In the genomic region with DNA sequence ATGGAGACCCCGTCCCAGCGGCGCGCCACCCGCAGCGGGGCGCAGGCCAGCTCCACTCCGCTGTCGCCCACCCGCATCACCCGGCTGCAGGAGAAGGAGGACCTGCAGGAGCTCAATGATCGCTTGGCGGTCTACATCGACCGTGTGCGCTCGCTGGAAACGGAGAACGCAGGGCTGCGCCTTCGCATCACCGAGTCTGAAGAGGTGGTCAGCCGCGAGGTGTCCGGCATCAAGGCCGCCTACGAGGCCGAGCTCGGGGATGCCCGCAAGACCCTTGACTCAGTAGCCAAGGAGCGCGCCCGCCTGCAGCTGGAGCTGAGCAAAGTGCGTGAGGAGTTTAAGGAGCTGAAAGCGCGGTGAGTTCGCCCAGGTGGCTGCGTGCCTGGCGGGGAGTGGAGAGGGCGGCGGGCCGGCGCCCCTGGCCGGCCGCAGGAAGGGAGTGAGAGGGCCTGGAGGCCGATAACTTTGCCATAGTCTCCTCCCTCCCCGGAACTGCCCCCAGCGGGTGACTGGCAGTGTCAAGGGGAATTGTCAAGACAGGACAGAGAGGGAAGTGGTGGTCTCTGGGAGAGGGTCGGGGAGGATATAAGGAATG, we compare ENCODE assay signal across 8 cellular contexts. TPM values are rescaled to one million over a fixed set of nuclear protein-coding genes. Genes with fewer than 3 reads are reported as not detected.
A peak's percentile ranks its signal among the peaks of the same experiment; 100 is the strongest.
DNase-seq lines count a peak whose midpoint lies in the region; ATAC-seq and TF ChIP-seq lines count a peak whose summit lies in the region.

No MANE protein-coding gene starts in this region.

- POLR2A ChIA-PET in activated naive CD8-positive, alpha-beta T cell treated with anti-CD3 and anti-CD28 coated beads, Interleukin-2, amount 10 ng/mL, durations not matched to agents 7 days and 5 days (lab: Charles Lee): interaction anchor here (1.0 to 2.5 kb wide), 4 partner anchors 12 to 79 kb away, joined by 3 to 9 read pairs (median 6); a partner anchor contains a TSS

- DNase-seq in activated CD4-positive, alpha-beta T cell treated with anti-CD3 and anti-CD28 coated beads, Interleukin-2, amount 10 ng/mL, durations not matched to agents 24 days and 14 days: peak; percentile 79
- DNase-seq in activated CD4-positive, alpha-beta T cell treated with anti-CD3 and anti-CD28 coated beads for 1 hour: no peak
- no peak for DNase-seq in activated naive CD8-positive, alpha-beta T cell treated with anti-CD3 and anti-CD28 coated beads, Interleukin-2, amount 10 ng/mL, durations not matched to agents 7 days and 5 days
- DNase-seq in hepatocyte (ENCODE audit: low spot score) (peak; percentile 18), skeletal muscle cell (ENCODE audit: low read depth) (no peak), NCI-H510A (lab: John Stamatoyannopoulos, UW) (no peak)

- H3K9me2 ChIP-seq in hepatocyte (replicated peaks; ENCODE audit: insufficient read depth): no peaks in the 10 kb centered on the region

- peak overlapping the region; percentile 83 for H3K4me2 ChIP-seq in hepatocyte

- H3K4me3 ChIP-seq in hepatocyte (peak overlapping the region; percentile 91), skeletal muscle cell (ENCODE audit: low read depth, low read length) (peak overlapping the region; percentile 100)

- intact Hi-C loops in activated CD4-positive, alpha-beta T cell treated with anti-CD3 and anti-CD28 coated beads, Interleukin-2, amount 10 ng/mL, durations not matched to agents 24 days and 14 days (cut with micrococcal nuclease): loop anchor here (1.0 to 5.0 kb wide), 4 partner anchors 9 to 387 kb away; a partner anchor contains a TSS

- H4K20me1 ChIP-seq in hepatocyte (ENCODE audit: insufficient read depth, poor library complexity, severe bottlenecking): peaks cover 46% of the 10 kb centered on the region

- H3K4me1 Mint-ChIP-seq in activated CD4-positive, alpha-beta T cell treated with anti-CD3 and anti-CD28 coated beads, Interleukin-2, amount 10 ng/mL, durations not matched to agents 24 days and 14 days: peaks cover 30% of the 10 kb centered on the region
- H3K4me1 Mint-ChIP-seq in activated naive CD8-positive, alpha-beta T cell treated with anti-CD3 and anti-CD28 coated beads, Interleukin-2, amount 10 ng/mL, durations not matched to agents 7 days and 5 days: peaks cover 13% of the 10 kb centered on the region

- TF ChIP-seq CTCF in hepatocyte (IDR thresholded peaks at IDR 0.05; ENCODE audit: poor library complexity): no peak

- peaks cover 10% of the 10 kb centered on the region for H3K36me3 Mint-ChIP-seq in activated CD4-positive, alpha-beta T cell treated with anti-CD3 and anti-CD28 coated beads, Interleukin-2, amount 10 ng/mL, durations not matched to agents 24 days and 14 days (ENCODE audit: low read depth)
- no peaks in the 10 kb centered on the region for H3K36me3 Mint-ChIP-seq in activated naive CD8-positive, alpha-beta T cell treated with anti-CD3 and anti-CD28 coated beads, Interleukin-2, amount 10 ng/mL, durations not matched to agents 7 days and 5 days

- peak overlapping the region; percentile 65 for H3K27ac Mint-ChIP-seq in activated CD4-positive, alpha-beta T cell treated with anti-CD3 and anti-CD28 coated beads, Interleukin-2, amount 10 ng/mL, durations not matched to agents 24 days and 14 days
- H3K27ac Mint-ChIP-seq in activated naive CD8-positive, alpha-beta T cell treated with anti-CD3 and anti-CD28 coated beads, Interleukin-2, amount 10 ng/mL, durations not matched to agents 7 days and 5 days: no peak overlapping the region

- peaks cover 57% of the 10 kb centered on the region for H3K4me1 ChIP-seq in hepatocyte (ENCODE audit: insufficient read depth)

- peak overlapping the region; percentile 92 for H3K4me3 Mint-ChIP-seq in activated CD4-positive, alpha-beta T cell treated with anti-CD3 and anti-CD28 coated beads, Interleukin-2, amount 10 ng/mL, durations not matched to agents 24 days and 14 days
- peak overlapping the region; percentile 83 for H3K4me3 Mint-ChIP-seq in activated naive CD8-positive, alpha-beta T cell treated with anti-CD3 and anti-CD28 coated beads, Interleukin-2, amount 10 ng/mL, durations not matched to agents 7 days and 5 days

- peak overlapping the region; percentile 96 for H3K27ac ChIP-seq in hepatocyte

- no peak for TF ChIP-seq RAD21 in Ishikawa (IDR thresholded peaks at IDR 0.05; ENCODE audit: low read depth)

- no peaks in the 10 kb centered on the region for H3K36me3 ChIP-seq in hepatocyte (replicated peaks; ENCODE audit: insufficient read depth, low read depth)

- H2AFZ ChIP-seq in hepatocyte: no peak overlapping the region

- no peaks in the 10 kb centered on the region for H3K9me3 Mint-ChIP-seq in activated CD4-positive, alpha-beta T cell treated with anti-CD3 and anti-CD28 coated beads, Interleukin-2, amount 10 ng/mL, durations not matched to agents 24 days and 14 days
- H3K9me3 Mint-ChIP-seq in activated naive CD8-positive, alpha-beta T cell treated with anti-CD3 and anti-CD28 coated beads, Interleukin-2, amount 10 ng/mL, durations not matched to agents 7 days and 5 days: no peaks in the 10 kb centered on the region

- peak; percentile 31 for ATAC-seq in activated naive CD8-positive, alpha-beta T cell treated with anti-CD3 and anti-CD28 coated beads, Interleukin-2, amount 10 ng/mL, durations not matched to agents 7 days and 5 days (ENCODE audit: low read depth)
- no peak for ATAC-seq in GM21390 (IDR thresholded peaks at IDR 0.05; ENCODE audit: unreplicated experiment)

- H3K9me3 ChIP-seq in hepatocyte (ENCODE audit: low read depth): no peaks in the 10 kb centered on the region

- TF ChIP-seq EP300 in Ishikawa (IDR thresholded peaks at IDR 0.05; ENCODE audit: borderline replicate concordance): no peak

- no peaks in the 10 kb centered on the region for H3K27me3 ChIP-seq in hepatocyte

- peaks cover 54% of the 10 kb centered on the region for H3K79me2 ChIP-seq in hepatocyte

- H3K27me3 Mint-ChIP-seq in activated CD4-positive, alpha-beta T cell treated with anti-CD3 and anti-CD28 coated beads, Interleukin-2, amount 10 ng/mL, durations not matched to agents 24 days and 14 days: peaks cover 42% of the 10 kb centered on the region
- peaks cover 81% of the 10 kb centered on the region for H3K27me3 Mint-ChIP-seq in activated naive CD8-positive, alpha-beta T cell treated with anti-CD3 and anti-CD28 coated beads, Interleukin-2, amount 10 ng/mL, durations not matched to agents 7 days and 5 days

- 8% methylated on average over 44 of the region's 49 CpGs for WGBS in hepatocyte (ENCODE audit: low lambda C conversion rate, missing lambda C conversion rate)

TF ChIP-seq in Ishikawa, 13 proteins besides CTCF, POLR2A, EP300 and RAD21:
- TF ChIP-seq, protein P1, sequence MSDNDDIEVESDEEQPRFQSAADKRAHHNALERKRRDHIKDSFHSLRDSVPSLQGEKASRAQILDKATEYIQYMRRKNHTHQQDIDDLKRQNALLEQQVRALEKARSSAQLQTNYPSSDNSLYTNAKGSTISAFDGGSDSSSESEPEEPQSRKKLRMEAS (IDR thresholded peaks at IDR 0.05): peak; percentile 21; the same call in 1 of the 2 replicates
- TF ChIP-seq ZBTB7A (IDR thresholded peaks at IDR 0.05; ENCODE audit: low read depth): no peak; the same call in 1 of the 2 replicates
TF ChIP-seq in Ishikawa: peak in this region for 1.

RNA-seq across cellular contexts. Expression of a gene that starts 0.5 kb away (rescaled TPM):
- 105 and 110 TPM in 2 replicates for total RNA-seq in activated CD4-positive, alpha-beta T cell treated with anti-CD3 and anti-CD28 coated beads, Interleukin-2, amount 10 ng/mL, durations not matched to agents 24 days and 14 days
- 10 to 100 TPM; 11.7 to 13.0 TPM for total RNA-seq in activated naive CD8-positive, alpha-beta T cell treated with anti-CD3 and anti-CD28 coated beads, Interleukin-2, amount 10 ng/mL, durations not matched to agents 7 days and 5 days
- 161 and 208 TPM in 2 replicates for total RNA-seq in hepatocyte
- 345 and 402 TPM in 2 replicates for polyA plus RNA-seq in hepatocyte

RNA-seq across cellular contexts. Expression of a gene that starts 32.8 kb away (rescaled TPM):
- total RNA-seq in activated CD4-positive, alpha-beta T cell treated with anti-CD3 and anti-CD28 coated beads, Interleukin-2, amount 10 ng/mL, durations not matched to agents 24 days and 14 days: 0.24 and 0.84 TPM in 2 replicates
- under 1 TPM; 0.09 to 0.11 TPM for total RNA-seq in activated naive CD8-positive, alpha-beta T cell treated with anti-CD3 and anti-CD28 coated beads, Interleukin-2, amount 10 ng/mL, durations not matched to agents 7 days and 5 days
- total RNA-seq in hepatocyte: 11.0 and 12.0 TPM in 2 replicates
- polyA plus RNA-seq in hepatocyte: 9.3 and 10.8 TPM in 2 replicates

RNA-seq across cellular contexts. Expression of a gene that starts 38.4 kb away (rescaled TPM):
- total RNA-seq in activated CD4-positive, alpha-beta T cell treated with anti-CD3 and anti-CD28 coated beads, Interleukin-2, amount 10 ng/mL, durations not matched to agents 24 days and 14 days: 12.1 and 12.7 TPM in 2 replicates
- total RNA-seq in activated naive CD8-positive, alpha-beta T cell treated with anti-CD3 and anti-CD28 coated beads, Interleukin-2, amount 10 ng/mL, durations not matched to agents 7 days and 5 days: 10 to 100 TPM in 1 of 2 experiments, 1 to 10 TPM in 1; 9.8 to 10.2 TPM
- total RNA-seq in hepatocyte: 1.4 and 2.1 TPM in 2 replicates
- polyA plus RNA-seq in hepatocyte: 1.3 and 2.6 TPM in 2 replicates

RNA-seq across cellular contexts. Expression of a gene that starts 54.1 kb away (rescaled TPM):
- not detected in 2 replicates for total RNA-seq in activated CD4-positive, alpha-beta T cell treated with anti-CD3 and anti-CD28 coated beads, Interleukin-2, amount 10 ng/mL, durations not matched to agents 24 days and 14 days
- total RNA-seq in activated naive CD8-positive, alpha-beta T cell treated with anti-CD3 and anti-CD28 coated beads, Interleukin-2, amount 10 ng/mL, durations not matched to agents 7 days and 5 days: under 1 TPM; 0.86 to 0.91 TPM
- total RNA-seq in hepatocyte: 71.1 and 77.9 TPM in 2 replicates
- 91.6 and 106 TPM in 2 replicates for polyA plus RNA-seq in hepatocyte

Comparison
In these comparisons a context has a peak if more than half of its experiments do, and no peak if none do; other contexts are left out.
1. DNase-seq: peak in activated CD4-positive, alpha-beta T cell treated with anti-CD3 and anti-CD28 coated beads, Interleukin-2, amount 10 ng/mL, durations not matched to agents 24 days and 14 days (single experiment) and hepatocyte (single experiment); none in activated CD4-positive, alpha-beta T cell treated with anti-CD3 and anti-CD28 coated beads for 1 hour (single experiment), activated naive CD8-positive, alpha-beta T cell treated with anti-CD3 and anti-CD28 coated beads, Interleukin-2, amount 10 ng/mL, durations not matched to agents 7 days and 5 days (single experiment), skeletal muscle cell (single experiment) and NCI-H510A (single experiment).